7 cellular contexts compared by ENCODE assay signal in the genomic region with DNA sequence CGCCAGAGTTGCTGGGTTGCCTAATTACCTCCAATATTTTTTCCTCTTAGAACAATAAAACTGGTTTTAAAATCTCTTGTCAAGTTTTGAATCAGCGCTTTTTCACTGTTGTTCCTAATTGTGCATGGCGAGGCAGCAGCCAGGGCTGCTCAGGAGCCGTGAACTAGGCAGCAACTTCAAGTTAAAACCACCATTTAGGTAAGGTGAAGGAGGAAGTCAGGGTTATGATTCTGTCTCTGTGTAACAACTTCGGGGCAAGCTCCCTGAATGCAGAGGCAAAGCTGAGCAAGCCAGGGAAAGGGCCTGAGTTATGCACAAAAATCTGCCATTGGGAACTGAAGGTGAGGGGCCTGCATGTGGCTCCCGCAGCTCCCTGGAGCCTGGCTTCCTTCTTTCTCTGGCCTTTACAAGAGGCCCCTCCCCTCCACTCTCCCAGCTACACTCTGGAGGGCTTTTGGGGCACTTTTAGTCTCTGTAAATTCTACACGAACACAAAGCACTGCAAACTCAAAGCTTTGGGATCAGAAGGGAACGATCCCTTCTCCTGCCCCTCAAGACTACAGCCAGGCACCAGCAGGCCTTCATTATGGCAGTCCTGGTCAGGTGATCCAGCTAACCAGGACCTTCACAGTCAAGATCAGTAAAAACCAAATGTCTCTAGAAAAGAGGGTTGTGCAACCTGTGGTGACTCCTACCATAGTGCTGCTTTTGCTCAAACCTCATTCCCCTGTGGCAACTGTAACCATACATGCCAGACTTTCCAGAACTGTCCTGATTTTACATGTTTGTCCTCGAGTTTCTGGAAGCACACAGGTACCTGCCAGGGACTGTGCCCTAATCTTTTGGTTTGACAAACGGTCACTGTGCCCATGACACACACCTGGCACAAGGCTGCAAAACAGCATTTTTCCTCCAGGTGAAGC.
DNase-seq lines count a peak whose midpoint lies in the region; ATAC-seq and TF ChIP-seq lines count a peak whose summit lies in the region.

No MANE protein-coding gene starts in this region.

- H3K36me3 ChIP-seq in HEK293 (ENCODE audit: control insufficient read depth in 2 of 2, insufficient read depth in 1 of 2, low read length in 2 of 2) = no peaks in the 10 kb centered on the region
- H3K36me3 ChIP-seq in heart right ventricle = peaks cover 0 to 4% (median 0%) of the 10 kb centered on the region in 9 donors

- H3K27me3 Mint-ChIP-seq in activated CD4-positive, alpha-beta memory T cell treated with anti-CD3 and anti-CD28 coated beads for 36 hours = no peaks in the 10 kb centered on the region
- no peaks in the 10 kb centered on the region for H3K27me3 Mint-ChIP-seq in stimulated activated naive CD8-positive, alpha-beta T cell treated with anti-CD3 and anti-CD28 coated beads, Interleukin-15, amount 100 ng/mL, for 72 hours

- TF ChIP-seq CTCF in HEK293 (tag by site-specific recombination; IDR thresholded peaks at IDR 0.05) (no peak), heart right ventricle (IDR thresholded peaks at IDR 0.05) (no peak)

- no peaks in the 10 kb centered on the region for H3K9me3 Mint-ChIP-seq in activated CD4-positive, alpha-beta memory T cell treated with anti-CD3 and anti-CD28 coated beads for 36 hours
- no peaks in the 10 kb centered on the region for H3K9me3 Mint-ChIP-seq in stimulated activated naive CD8-positive, alpha-beta T cell treated with anti-CD3 and anti-CD28 coated beads, Interleukin-15, amount 100 ng/mL, for 72 hours

- ATAC-seq in heart right ventricle (no peak), GM21786 (IDR thresholded peaks at IDR 0.05; ENCODE audit: unreplicated experiment) (no peak), GM21367 (IDR thresholded peaks at IDR 0.05; ENCODE audit: unreplicated experiment) (no peak)
- ATAC-seq in stimulated activated naive CD8-positive, alpha-beta T cell treated with anti-CD3 and anti-CD28 coated beads, Interleukin-15, amount 100 ng/mL, for 72 hours = peak; percentile 21

- peak; percentile 31 for DNase-seq in activated CD4-positive, alpha-beta memory T cell treated with anti-CD3 and anti-CD28 coated beads for 36 hours
- no peak for DNase-seq in heart right ventricle
- DNase-seq in stimulated activated naive CD8-positive, alpha-beta T cell treated with anti-CD3 and anti-CD28 coated beads, Interleukin-15, amount 100 ng/mL, for 72 hours = no peak
- DNase-seq in effector CD4-positive, alpha-beta T cell = no peak

- peaks cover 8% of the 10 kb centered on the region for H3K36me3 Mint-ChIP-seq in activated CD4-positive, alpha-beta memory T cell treated with anti-CD3 and anti-CD28 coated beads for 36 hours

- H3K27ac Mint-ChIP-seq in activated CD4-positive, alpha-beta memory T cell treated with anti-CD3 and anti-CD28 coated beads for 36 hours = peak overlapping the region; percentile 93
- H3K27ac Mint-ChIP-seq in stimulated activated naive CD8-positive, alpha-beta T cell treated with anti-CD3 and anti-CD28 coated beads, Interleukin-15, amount 100 ng/mL, for 72 hours = peak overlapping the region; percentile 81 to 84

- no peaks in the 10 kb centered on the region for H3K9me3 ChIP-seq in HEK293 (ENCODE audit: control insufficient read depth, insufficient read depth, low read depth, low read length)
- H3K9me3 ChIP-seq in heart right ventricle = no peaks in the 10 kb centered on the region

- H3K27me3 ChIP-seq in heart right ventricle = no peaks in the 10 kb centered on the region

- peak overlapping the region; percentile 90 for H3K4me3 Mint-ChIP-seq in activated CD4-positive, alpha-beta memory T cell treated with anti-CD3 and anti-CD28 coated beads for 36 hours
- H3K4me3 Mint-ChIP-seq in stimulated activated naive CD8-positive, alpha-beta T cell treated with anti-CD3 and anti-CD28 coated beads, Interleukin-15, amount 100 ng/mL, for 72 hours = peak overlapping the region; percentile 78 to 93

- H3K4me3 ChIP-seq in HEK293 (ENCODE audit: low read depth, low read length) (no peak overlapping the region), heart right ventricle (peak overlapping the region in 3 of 10 donors; percentile 66 to 81 (median 77))

- intact Hi-C loops in activated CD4-positive, alpha-beta memory T cell treated with anti-CD3 and anti-CD28 coated beads for 36 hours (cut with micrococcal nuclease) = no loop called here
- intact Hi-C loops in heart right ventricle (cut with DNase I) = loop anchor here in 4 of 10 donors (5.0 to 10.0 kb wide), 3 partner anchors 38 to 60 kb away; no protein-coding TSS in a partner anchor

- peak overlapping the region; percentile 97 for H3K27ac ChIP-seq in HEK293 (ENCODE audit: extremely low read depth, low read depth, low read length)
- peak overlapping the region; percentile 6 to 100 (median 98) for H3K27ac ChIP-seq in heart right ventricle

- POLR2A ChIA-PET in HEK293 (lab: Yijun Ruan, JAX) = interaction anchor here (0.9 to 5.9 kb wide), 4 partner anchors 12 to 65 kb away, joined by 3 to 52 read pairs (median 9); a partner anchor contains a TSS
- POLR2A ChIA-PET in activated CD4-positive, alpha-beta memory T cell treated with anti-CD3 and anti-CD28 coated beads for 36 hours (lab: Charles Lee) = interaction anchor here (0.8 to 7.3 kb wide), 7 partner anchors 9 to 301 kb away, joined by 3 to 211 read pairs (median 4); a partner anchor contains a TSS

- WGBS in heart right ventricle, 2 donors = 51 to 58% methylated on average over 10 of the region's 10 CpGs

- H3K4me1 ChIP-seq in HEK293 (ENCODE audit: control insufficient read depth, insufficient read depth, low read length) (peaks cover 18% of the 10 kb centered on the region), heart right ventricle (peaks cover 33 to 81% (median 63%) of the 10 kb centered on the region in 9 donors)

- CTCF ChIA-PET in HEK293 (lab: Yijun Ruan, JAX) = interaction anchor here (0.7 to 2.5 kb wide), 7 partner anchors 9 to 56 kb away, joined by 3 to 11 read pairs (median 4); no protein-coding TSS in a partner anchor
- CTCF ChIA-PET in activated CD4-positive, alpha-beta memory T cell treated with anti-CD3 and anti-CD28 coated beads for 36 hours (lab: Charles Lee) = interaction anchor here (1.2 to 7.1 kb wide), 10 partner anchors 9 to 68 kb away, joined by 3 to 55 read pairs (median 14); a partner anchor contains a TSS

- peaks cover 59% of the 10 kb centered on the region for H3K4me1 Mint-ChIP-seq in activated CD4-positive, alpha-beta memory T cell treated with anti-CD3 and anti-CD28 coated beads for 36 hours (ENCODE audit: low read depth)
- peaks cover 74% of the 10 kb centered on the region for H3K4me1 Mint-ChIP-seq in stimulated activated naive CD8-positive, alpha-beta T cell treated with anti-CD3 and anti-CD28 coated beads, Interleukin-15, amount 100 ng/mL, for 72 hours

TF ChIP-seq in HEK293, 187 proteins besides CTCF, POLR2A, EP300 and RAD21:
- TF ChIP-seq KLF8 (tag by site-specific recombination; IDR thresholded peaks at IDR 0.05) = no peak
- TF ChIP-seq, protein P1, sequence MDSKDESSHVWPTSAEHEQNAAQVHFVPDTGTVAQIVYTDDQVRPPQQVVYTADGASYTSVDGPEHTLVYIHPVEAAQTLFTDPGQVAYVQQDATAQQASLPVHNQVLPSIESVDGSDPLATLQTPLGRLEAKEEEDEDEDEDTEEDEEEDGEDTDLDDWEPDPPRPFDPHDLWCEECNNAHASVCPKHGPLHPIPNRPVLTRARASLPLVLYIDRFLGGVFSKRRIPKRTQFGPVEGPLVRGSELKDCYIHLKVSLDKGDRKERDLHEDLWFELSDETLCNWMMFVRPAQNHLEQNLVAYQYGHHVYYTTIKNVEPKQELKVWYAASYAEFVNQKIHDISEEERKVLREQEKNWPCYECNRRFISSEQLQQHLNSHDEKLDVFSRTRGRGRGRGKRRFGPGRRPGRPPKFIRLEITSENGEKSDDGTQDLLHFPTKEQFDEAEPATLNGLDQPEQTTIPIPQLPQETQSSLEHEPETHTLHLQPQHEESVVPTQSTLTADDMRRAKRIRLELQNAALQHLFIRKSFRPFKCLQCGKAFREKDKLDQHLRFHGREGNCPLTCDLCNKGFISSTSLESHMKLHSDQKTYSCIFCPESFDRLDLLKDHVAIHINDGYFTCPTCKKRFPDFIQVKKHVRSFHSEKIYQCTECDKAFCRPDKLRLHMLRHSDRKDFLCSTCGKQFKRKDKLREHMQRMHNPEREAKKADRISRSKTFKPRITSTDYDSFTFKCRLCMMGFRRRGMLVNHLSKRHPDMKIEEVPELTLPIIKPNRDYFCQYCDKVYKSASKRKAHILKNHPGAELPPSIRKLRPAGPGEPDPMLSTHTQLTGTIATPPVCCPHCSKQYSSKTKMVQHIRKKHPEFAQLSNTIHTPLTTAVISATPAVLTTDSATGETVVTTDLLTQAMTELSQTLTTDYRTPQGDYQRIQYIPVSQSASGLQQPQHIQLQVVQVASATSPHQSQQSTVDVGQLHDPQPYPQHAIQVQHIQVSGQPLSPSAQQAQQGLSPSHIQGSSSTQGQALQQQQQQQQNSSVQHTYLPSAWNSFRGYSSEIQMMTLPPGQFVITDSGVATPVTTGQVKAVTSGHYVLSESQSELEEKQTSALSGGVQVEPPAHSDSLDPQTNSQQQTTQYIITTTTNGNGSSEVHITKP (tag by site-specific recombination; IDR thresholded peaks at IDR 0.05) = peak; percentile 74
- no peak for TF ChIP-seq ZXDB (tag by site-specific recombination; IDR thresholded peaks at IDR 0.05)
- no peak for TF ChIP-seq REPIN1 (tag by site-specific recombination; IDR thresholded peaks at IDR 0.05; ENCODE audit: low read depth)
- 0 out of 2 replicates have a peak, but pooled peaks have one; percentile 15 for TF ChIP-seq ZBTB48 (tag by site-specific recombination; IDR thresholded peaks at IDR 0.05)
TF ChIP-seq in HEK293: peak in this region for 2.
